ENCODE assay signal across 3 cellular contexts in genomic region chr13:49629196-49629938, GRCh38.
A peak's percentile ranks its signal among the peaks of the same experiment; 100 is the strongest.
TF ChIP-seq lines count a peak whose summit lies in the region.

No MANE protein-coding gene starts in this region.

TF ChIP-seq in SK-N-SH treated with all-trans-retinoic acid at 6 μM for 48 hours, 23 proteins besides CTCF, POLR2A, EP300 and RAD21 (continued from another document and continues in another):
- TF ChIP-seq, protein P1, sequence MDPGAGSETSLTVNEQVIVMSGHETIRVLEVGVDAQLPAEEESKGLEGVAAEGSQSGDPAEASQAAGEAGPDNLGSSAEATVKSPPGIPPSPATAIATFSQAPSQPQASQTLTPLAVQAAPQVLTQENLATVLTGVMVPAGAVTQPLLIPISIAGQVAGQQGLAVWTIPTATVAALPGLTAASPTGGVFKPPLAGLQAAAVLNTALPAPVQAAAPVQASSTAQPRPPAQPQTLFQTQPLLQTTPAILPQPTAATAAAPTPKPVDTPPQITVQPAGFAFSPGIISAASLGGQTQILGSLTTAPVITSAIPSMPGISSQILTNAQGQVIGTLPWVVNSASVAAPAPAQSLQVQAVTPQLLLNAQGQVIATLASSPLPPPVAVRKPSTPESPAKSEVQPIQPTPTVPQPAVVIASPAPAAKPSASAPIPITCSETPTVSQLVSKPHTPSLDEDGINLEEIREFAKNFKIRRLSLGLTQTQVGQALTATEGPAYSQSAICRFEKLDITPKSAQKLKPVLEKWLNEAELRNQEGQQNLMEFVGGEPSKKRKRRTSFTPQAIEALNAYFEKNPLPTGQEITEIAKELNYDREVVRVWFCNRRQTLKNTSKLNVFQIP (CRISPR knock-in tag; IDR thresholded peaks at IDR 0.05; ENCODE audit: borderline replicate concordance, low read depth) = no peak
- TF ChIP-seq PPARA (CRISPR knock-in tag; IDR thresholded peaks at IDR 0.05; ENCODE audit: borderline replicate concordance) (no peak), ARNTL (CRISPR knock-in tag; IDR thresholded peaks at IDR 0.05; ENCODE audit: borderline replicate concordance, low read depth) (no peak), TCF4 (CRISPR knock-in tag; IDR thresholded peaks at IDR 0.05; ENCODE audit: borderline replicate concordance) (no peak), ISL1 (CRISPR knock-in tag; IDR thresholded peaks at IDR 0.05) (no peak), CREB5 (CRISPR knock-in tag; IDR thresholded peaks at IDR 0.05; ENCODE audit: low read depth) (no peak), TOX (CRISPR knock-in tag; IDR thresholded peaks at IDR 0.05; ENCODE audit: borderline replicate concordance) (no peak), ZNF70 (CRISPR knock-in tag; IDR thresholded peaks at IDR 0.05) (no peak)
- TF ChIP-seq, protein P2, sequence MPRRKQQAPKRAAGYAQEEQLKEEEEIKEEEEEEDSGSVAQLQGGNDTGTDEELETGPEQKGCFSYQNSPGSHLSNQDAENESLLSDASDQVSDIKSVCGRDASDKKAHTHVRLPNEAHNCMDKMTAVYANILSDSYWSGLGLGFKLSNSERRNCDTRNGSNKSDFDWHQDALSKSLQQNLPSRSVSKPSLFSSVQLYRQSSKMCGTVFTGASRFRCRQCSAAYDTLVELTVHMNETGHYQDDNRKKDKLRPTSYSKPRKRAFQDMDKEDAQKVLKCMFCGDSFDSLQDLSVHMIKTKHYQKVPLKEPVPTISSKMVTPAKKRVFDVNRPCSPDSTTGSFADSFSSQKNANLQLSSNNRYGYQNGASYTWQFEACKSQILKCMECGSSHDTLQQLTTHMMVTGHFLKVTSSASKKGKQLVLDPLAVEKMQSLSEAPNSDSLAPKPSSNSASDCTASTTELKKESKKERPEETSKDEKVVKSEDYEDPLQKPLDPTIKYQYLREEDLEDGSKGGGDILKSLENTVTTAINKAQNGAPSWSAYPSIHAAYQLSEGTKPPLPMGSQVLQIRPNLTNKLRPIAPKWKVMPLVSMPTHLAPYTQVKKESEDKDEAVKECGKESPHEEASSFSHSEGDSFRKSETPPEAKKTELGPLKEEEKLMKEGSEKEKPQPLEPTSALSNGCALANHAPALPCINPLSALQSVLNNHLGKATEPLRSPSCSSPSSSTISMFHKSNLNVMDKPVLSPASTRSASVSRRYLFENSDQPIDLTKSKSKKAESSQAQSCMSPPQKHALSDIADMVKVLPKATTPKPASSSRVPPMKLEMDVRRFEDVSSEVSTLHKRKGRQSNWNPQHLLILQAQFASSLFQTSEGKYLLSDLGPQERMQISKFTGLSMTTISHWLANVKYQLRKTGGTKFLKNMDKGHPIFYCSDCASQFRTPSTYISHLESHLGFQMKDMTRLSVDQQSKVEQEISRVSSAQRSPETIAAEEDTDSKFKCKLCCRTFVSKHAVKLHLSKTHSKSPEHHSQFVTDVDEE (CRISPR knock-in tag; IDR thresholded peaks at IDR 0.05) = no peak

TF ChIP-seq in SK-N-SH, 30 proteins besides CTCF, POLR2A, EP300 and RAD21 (continued from another document):
- no peak for TF ChIP-seq RCOR1 (IDR thresholded peaks at IDR 0.05; ENCODE audit: low read length)

TF ChIP-seq in HEK293, 187 proteins besides CTCF, POLR2A, EP300 and RAD21 (continued from another document):
- TF ChIP-seq, protein P3, sequence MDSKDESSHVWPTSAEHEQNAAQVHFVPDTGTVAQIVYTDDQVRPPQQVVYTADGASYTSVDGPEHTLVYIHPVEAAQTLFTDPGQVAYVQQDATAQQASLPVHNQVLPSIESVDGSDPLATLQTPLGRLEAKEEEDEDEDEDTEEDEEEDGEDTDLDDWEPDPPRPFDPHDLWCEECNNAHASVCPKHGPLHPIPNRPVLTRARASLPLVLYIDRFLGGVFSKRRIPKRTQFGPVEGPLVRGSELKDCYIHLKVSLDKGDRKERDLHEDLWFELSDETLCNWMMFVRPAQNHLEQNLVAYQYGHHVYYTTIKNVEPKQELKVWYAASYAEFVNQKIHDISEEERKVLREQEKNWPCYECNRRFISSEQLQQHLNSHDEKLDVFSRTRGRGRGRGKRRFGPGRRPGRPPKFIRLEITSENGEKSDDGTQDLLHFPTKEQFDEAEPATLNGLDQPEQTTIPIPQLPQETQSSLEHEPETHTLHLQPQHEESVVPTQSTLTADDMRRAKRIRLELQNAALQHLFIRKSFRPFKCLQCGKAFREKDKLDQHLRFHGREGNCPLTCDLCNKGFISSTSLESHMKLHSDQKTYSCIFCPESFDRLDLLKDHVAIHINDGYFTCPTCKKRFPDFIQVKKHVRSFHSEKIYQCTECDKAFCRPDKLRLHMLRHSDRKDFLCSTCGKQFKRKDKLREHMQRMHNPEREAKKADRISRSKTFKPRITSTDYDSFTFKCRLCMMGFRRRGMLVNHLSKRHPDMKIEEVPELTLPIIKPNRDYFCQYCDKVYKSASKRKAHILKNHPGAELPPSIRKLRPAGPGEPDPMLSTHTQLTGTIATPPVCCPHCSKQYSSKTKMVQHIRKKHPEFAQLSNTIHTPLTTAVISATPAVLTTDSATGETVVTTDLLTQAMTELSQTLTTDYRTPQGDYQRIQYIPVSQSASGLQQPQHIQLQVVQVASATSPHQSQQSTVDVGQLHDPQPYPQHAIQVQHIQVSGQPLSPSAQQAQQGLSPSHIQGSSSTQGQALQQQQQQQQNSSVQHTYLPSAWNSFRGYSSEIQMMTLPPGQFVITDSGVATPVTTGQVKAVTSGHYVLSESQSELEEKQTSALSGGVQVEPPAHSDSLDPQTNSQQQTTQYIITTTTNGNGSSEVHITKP (tag by site-specific recombination; IDR thresholded peaks at IDR 0.05) = peak; percentile 75
- TF ChIP-seq, protein P4, sequence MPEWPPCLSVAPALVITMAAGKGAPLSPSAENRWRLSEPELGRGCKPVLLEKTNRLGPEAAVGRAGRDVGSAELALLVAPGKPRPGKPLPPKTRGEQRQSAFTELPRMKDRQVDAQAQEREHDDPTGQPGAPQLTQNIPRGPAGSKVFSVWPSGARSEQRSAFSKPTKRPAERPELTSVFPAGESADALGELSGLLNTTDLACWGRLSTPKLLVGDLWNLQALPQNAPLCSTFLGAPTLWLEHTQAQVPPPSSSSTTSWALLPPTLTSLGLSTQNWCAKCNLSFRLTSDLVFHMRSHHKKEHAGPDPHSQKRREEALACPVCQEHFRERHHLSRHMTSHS (tag by site-specific recombination; IDR thresholded peaks at IDR 0.05) = no peak
- TF ChIP-seq ZNF707 (tag by site-specific recombination; IDR thresholded peaks at IDR 0.05) = no peak
- TF ChIP-seq, protein P5, sequence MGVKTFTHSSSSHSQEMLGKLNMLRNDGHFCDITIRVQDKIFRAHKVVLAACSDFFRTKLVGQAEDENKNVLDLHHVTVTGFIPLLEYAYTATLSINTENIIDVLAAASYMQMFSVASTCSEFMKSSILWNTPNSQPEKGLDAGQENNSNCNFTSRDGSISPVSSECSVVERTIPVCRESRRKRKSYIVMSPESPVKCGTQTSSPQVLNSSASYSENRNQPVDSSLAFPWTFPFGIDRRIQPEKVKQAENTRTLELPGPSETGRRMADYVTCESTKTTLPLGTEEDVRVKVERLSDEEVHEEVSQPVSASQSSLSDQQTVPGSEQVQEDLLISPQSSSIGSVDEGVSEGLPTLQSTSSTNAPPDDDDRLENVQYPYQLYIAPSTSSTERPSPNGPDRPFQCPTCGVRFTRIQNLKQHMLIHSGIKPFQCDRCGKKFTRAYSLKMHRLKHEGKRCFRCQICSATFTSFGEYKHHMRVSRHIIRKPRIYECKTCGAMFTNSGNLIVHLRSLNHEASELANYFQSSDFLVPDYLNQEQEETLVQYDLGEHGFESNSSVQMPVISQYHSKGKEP (tag by site-specific recombination; IDR thresholded peaks at IDR 0.05) = no peak
TF ChIP-seq in HEK293: peak in this region for 1.
